ENCODE assay signal across 29 cellular contexts in the genomic region with DNA sequence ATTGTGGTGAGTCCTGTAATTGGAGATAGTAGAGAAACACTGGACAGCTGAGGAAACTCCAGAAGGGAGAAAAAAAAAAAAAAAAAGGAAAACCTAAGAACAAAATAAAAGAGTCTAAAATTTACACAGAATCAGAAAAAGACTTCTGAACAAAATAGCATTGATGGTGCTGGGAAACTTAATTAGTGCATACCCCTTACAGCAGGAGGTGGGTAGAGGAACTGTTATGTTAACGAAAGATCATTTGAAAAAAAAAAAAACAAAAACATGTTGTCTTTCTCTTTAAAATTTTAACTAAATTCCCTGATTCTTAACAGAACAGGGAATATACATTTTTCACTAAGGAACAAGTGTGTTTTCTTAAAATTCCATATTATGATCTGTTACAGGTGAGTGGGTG. TPM values are rescaled to one million over a fixed set of nuclear protein-coding genes. Genes with fewer than 3 reads are reported as not detected.
"Had no signal": no experiment of that assay in that cellular context is flagged by ENCODE, and none has a peak within 500 bp of the region (broad histone marks: within the 10 kb centered on the region; RNA-seq: fewer than 3 reads in every experiment).

No MANE protein-coding gene starts in this region.

- H3K4me3 Mint-ChIP-seq: immature natural killer cell; memory B cell; naive B cell; natural killer cell treated with Interleukin-12 subunit alpha and Interleukin-12 subunit beta and Interleukin-15 and Interleukin-18, amount 100 ng/mL, for 72 hours; stimulated activated naive CD8-positive, alpha-beta T cell treated with anti-CD3 and anti-CD28 coated beads, Interleukin-15, amount 100 ng/mL, for 72 hours had no signal

- H3K4me1 Mint-ChIP-seq: immature natural killer cell, memory B cell, naive B cell had no signal

- DNase-seq: cortex of kidney; effector CD4-positive, alpha-beta T cell; foreskin fibroblast; gastrocnemius medialis; head of caudate nucleus; immature natural killer cell; islet precursor cell; kidney glomerular epithelial cell; naive B cell; nucleus accumbens; stimulated activated CD4-positive, alpha-beta T cell treated with anti-CD3 and anti-CD28 coated beads, Interleukin-12 subunit alpha, Interleukin-12 subunit beta, amount 100 ng/mL, for 4 hours; stimulated activated CD4-positive, alpha-beta T cell treated with anti-CD3 and anti-CD28 coated beads, Interleukin-1b, Interleukin-23, amount 100 ng/mL, for 48 hours; stimulated activated CD4-positive, alpha-beta T cell treated with anti-CD3 and anti-CD28 coated beads, Interleukin-4, amount 100 ng/mL, for 1 hour; stimulated activated CD8-positive, alpha-beta memory T cell treated with anti-CD3 and anti-CD28 coated beads, Interleukin-4, amount 100 ng/mL, for 48 hours; stimulated activated naive CD4-positive, alpha-beta T cell; stimulated activated naive CD8-positive, alpha-beta T cell treated with anti-CD3 and anti-CD28 coated beads, Interleukin-15, amount 100 ng/mL, for 72 hours; transverse colon; upper lobe of right lung; uterus had no signal

- H3K9me3 ChIP-seq: gastrocnemius medialis, prostate gland, right atrium auricular region, suprapubic skin, transverse colon, upper lobe of right lung, uterus had no signal

- H3K27ac ChIP-seq: epithelial cell of prostate, gastrocnemius medialis, prostate gland, right atrium auricular region, suprapubic skin, transverse colon, upper lobe of right lung, uterus had no signal

- H3K4me1 ChIP-seq: gastrocnemius medialis, prostate gland, right atrium auricular region, suprapubic skin, transverse colon, upper lobe of right lung, uterus had no signal

- H3K36me3 Mint-ChIP-seq: natural killer cell treated with Interleukin-12 subunit alpha and Interleukin-12 subunit beta and Interleukin-15 and Interleukin-18, amount 100 ng/mL, for 72 hours had no signal

- H3K36me3 ChIP-seq: gastrocnemius medialis, prostate gland, right atrium auricular region, suprapubic skin, transverse colon, upper lobe of right lung, uterus had no signal

- H3K4me2 ChIP-seq: smooth muscle cell had no signal

- H3K9me3 Mint-ChIP-seq: immature natural killer cell; memory B cell; natural killer cell treated with Interleukin-12 subunit alpha and Interleukin-12 subunit beta and Interleukin-15 and Interleukin-18, amount 100 ng/mL, for 72 hours had no signal

- ATAC-seq: esophagus mucosa; gastrocnemius medialis; natural killer cell treated with Interleukin-12 subunit alpha and Interleukin-12 subunit beta and Interleukin-15 and Interleukin-18, amount 100 ng/mL, for 72 hours; sciatic nerve; stimulated activated naive CD8-positive, alpha-beta T cell treated with anti-CD3 and anti-CD28 coated beads, Interleukin-15, amount 100 ng/mL, for 72 hours; upper lobe of right lung had no signal

- H3K27me3 Mint-ChIP-seq: memory B cell; stimulated activated naive CD8-positive, alpha-beta T cell treated with anti-CD3 and anti-CD28 coated beads, Interleukin-15, amount 100 ng/mL, for 72 hours had no signal

- H3K27me3 ChIP-seq: gastrocnemius medialis, right atrium auricular region, suprapubic skin, transverse colon, upper lobe of right lung, uterus had no signal

- H3K4me3 ChIP-seq: gastrocnemius medialis, lung, prostate gland, right atrium auricular region, smooth muscle cell, suprapubic skin, transverse colon, upper lobe of right lung, uterus had no signal

RNA-seq across cellular contexts. Expression of gene THBS4, which starts 32.5 kb away (rescaled TPM):
- polyA plus RNA-seq: immature natural killer cell had no signal
